Comparison of ENCODE assay signal across 22 cellular contexts in the genomic region with DNA sequence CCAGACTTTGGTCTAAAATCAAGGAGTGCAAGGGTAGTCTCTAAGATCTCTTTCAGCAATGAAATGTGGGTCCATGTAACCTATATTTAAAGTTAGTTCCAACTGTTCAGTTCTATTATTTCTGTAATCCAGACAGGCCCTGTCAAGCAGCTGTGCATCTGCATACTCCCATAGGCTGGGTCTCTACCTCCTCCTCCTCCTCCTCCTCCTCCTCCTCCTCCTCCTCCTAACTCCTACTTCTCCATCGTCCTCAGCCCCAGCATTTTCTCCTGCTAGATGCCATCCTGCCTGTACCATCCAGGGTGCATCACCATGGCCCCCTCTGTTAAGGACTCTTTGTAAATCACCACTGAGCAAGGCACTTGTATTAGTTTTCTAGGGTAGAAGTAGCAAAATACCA. TPM values are rescaled to one million over a fixed set of nuclear protein-coding genes. Genes with fewer than 3 reads are reported as not detected.
DNase-seq lines count a peak whose midpoint lies in the region; ATAC-seq and TF ChIP-seq lines count a peak whose summit lies in the region.
"Had no signal": no experiment of that assay in that cellular context is flagged by ENCODE, and none has a peak within 500 bp of the region (broad histone marks: within the 10 kb centered on the region; RNA-seq: fewer than 3 reads in every experiment).

No MANE protein-coding gene starts in this region.

- H3K9me3 ChIP-seq in HEK293 (ENCODE audit: control insufficient read depth, insufficient read depth, low read depth, low read length), result no peaks in the 10 kb centered on the region
- H3K9me3 ChIP-seq in thoracic aorta, result no peaks in the 10 kb centered on the region
- H3K9me3 ChIP-seq: esophagus squamous epithelium had no signal

- no peak for ATAC-seq in thoracic aorta (ENCODE audit: insufficient number of reproducible peaks, low FRiP score, low read depth)
- no peak for ATAC-seq in HG02884 (IDR thresholded peaks at IDR 0.05; ENCODE audit: unreplicated experiment)
- no peak for ATAC-seq in HG03039 (IDR thresholded peaks at IDR 0.05; ENCODE audit: unreplicated experiment)
- ATAC-seq in HG02759 (IDR thresholded peaks at IDR 0.05; ENCODE audit: unreplicated experiment), result no peak
- ATAC-seq: activated CD4-positive, alpha-beta T cell treated with anti-CD3 and anti-CD28 coated beads for 36 hours; activated CD8-positive, alpha-beta memory T cell treated with anti-CD3 and anti-CD28 coated beads, Interleukin-2, amount 10 ng/mL, durations not matched to agents 7 days and 5 days had no signal

- DNase-seq in chondrocyte (ENCODE audit: low spot score) (no peak), nephron progenitor cell (no peak), thoracic aorta (ENCODE audit: low spot score) (no peak)
- DNase-seq: activated CD4-positive, alpha-beta T cell treated with anti-CD3 and anti-CD28 coated beads for 36 hours; activated CD8-positive, alpha-beta memory T cell treated with anti-CD3 and anti-CD28 coated beads, Interleukin-2, amount 10 ng/mL, durations not matched to agents 7 days and 5 days; central memory CD4-positive, alpha-beta T cell; effector CD8-positive, alpha-beta T cell; esophagus squamous epithelium; KG1; NCI-H1092; NCI-H2029 treated with DMSO at 0.1 percent for 48 hours; NCI-H510A; posterior cingulate gyrus; RPMI8226; small intestine; stimulated activated CD4-positive, alpha-beta T cell treated with anti-CD3 and anti-CD28 coated beads, Interleukin-4, amount 100 ng/mL, for 24 hours had no signal

- no peaks in the 10 kb centered on the region for H3K9me3 Mint-ChIP-seq in chondrocyte (ENCODE audit: low read depth)
- H3K9me3 Mint-ChIP-seq in nephron progenitor cell, result no peaks in the 10 kb centered on the region
- H3K9me3 Mint-ChIP-seq: activated T-helper 2 cell treated with anti-CD3 and anti-CD28 coated beads, Interferon-gamma antibody, Interleukin-2, Interleukin-4, amounts not matched to agents 10 μg/mL and 5 μg/mL and 100 μg/mL, durations not matched to agents 14 hours and 24 hours and 36 hours had no signal

- H3K4me3 ChIP-seq in HEK293 (ENCODE audit: low read depth, low read length), result no peak overlapping the region
- no peak overlapping the region for H3K4me3 ChIP-seq in thoracic aorta
- H3K4me3 ChIP-seq: esophagus squamous epithelium had no signal

- no peak overlapping the region for H3K27ac ChIP-seq in HEK293 (ENCODE audit: extremely low read depth, low read depth, low read length)
- H3K27ac ChIP-seq in thoracic aorta, result peak overlapping the region; percentile 85 to 89

- H3K36me3 Mint-ChIP-seq in chondrocyte (ENCODE audit: low read depth), result no peaks in the 10 kb centered on the region
- H3K36me3 Mint-ChIP-seq in nephron progenitor cell (ENCODE audit: low read depth), result no peaks in the 10 kb centered on the region
- H3K36me3 Mint-ChIP-seq: activated CD8-positive, alpha-beta memory T cell treated with anti-CD3 and anti-CD28 coated beads, Interleukin-2, amount 10 ng/mL, durations not matched to agents 7 days and 5 days had no signal

- H3K36me3 ChIP-seq in HEK293 (ENCODE audit: control insufficient read depth in 2 of 2, insufficient read depth in 1 of 2, low read length in 2 of 2) (no peaks in the 10 kb centered on the region), thoracic aorta (no peaks in the 10 kb centered on the region)
- H3K36me3 ChIP-seq: esophagus squamous epithelium had no signal

- no peaks in the 10 kb centered on the region for H3K27me3 ChIP-seq in thoracic aorta (replicated peaks; ENCODE audit: insufficient read depth)
- H3K27me3 ChIP-seq: esophagus squamous epithelium had no signal

- TF ChIP-seq CTCF in HEK293 (tag by site-specific recombination; IDR thresholded peaks at IDR 0.05) (no peak), chondrocyte (IDR thresholded peaks at IDR 0.05) (no peak), nephron progenitor cell (IDR thresholded peaks at IDR 0.05) (no peak), thoracic aorta (IDR thresholded peaks at IDR 0.05) (no peak)

- CTCF ChIA-PET in HEK293 (lab: Yijun Ruan, JAX), result interaction anchor here (0.7 to 4.3 kb wide), 2 partner anchors 13 to 231 kb away, joined by 5 to 28 read pairs; no protein-coding TSS in a partner anchor

- no peak overlapping the region for H3K4me3 Mint-ChIP-seq in chondrocyte (ENCODE audit: unreplicated experiment)
- peak overlapping the region; percentile 63 for H3K4me3 Mint-ChIP-seq in nephron progenitor cell
- H3K4me3 Mint-ChIP-seq: activated CD4-positive, alpha-beta T cell treated with anti-CD3 and anti-CD28 coated beads for 36 hours; activated CD8-positive, alpha-beta memory T cell treated with anti-CD3 and anti-CD28 coated beads, Interleukin-2, amount 10 ng/mL, durations not matched to agents 7 days and 5 days had no signal

- H3K4me1 Mint-ChIP-seq in chondrocyte (ENCODE audit: low read depth), result peaks cover 69% of the 10 kb centered on the region
- peaks cover 54% of the 10 kb centered on the region for H3K4me1 Mint-ChIP-seq in nephron progenitor cell

- H3K27ac Mint-ChIP-seq in chondrocyte (ENCODE audit: unreplicated experiment) (peak overlapping the region; percentile 97), nephron progenitor cell (no peak overlapping the region)
- H3K27ac Mint-ChIP-seq: activated CD4-positive, alpha-beta T cell treated with anti-CD3 and anti-CD28 coated beads for 36 hours; activated CD8-positive, alpha-beta memory T cell treated with anti-CD3 and anti-CD28 coated beads, Interleukin-2, amount 10 ng/mL, durations not matched to agents 7 days and 5 days; activated T-helper 2 cell treated with anti-CD3 and anti-CD28 coated beads, Interferon-gamma antibody, Interleukin-2, Interleukin-4, amounts not matched to agents 10 μg/mL and 5 μg/mL and 100 μg/mL, durations not matched to agents 14 hours and 24 hours and 36 hours; B cell had no signal

- peaks cover 3% of the 10 kb centered on the region for H3K4me1 ChIP-seq in HEK293 (ENCODE audit: control insufficient read depth, insufficient read depth, low read length)
- peaks cover 23 to 61% of the 10 kb centered on the region in 2 donors for H3K4me1 ChIP-seq in thoracic aorta (ENCODE audit: control insufficient read depth in 1 of 2, low read depth in 2 of 2)

- POLR2A ChIA-PET in HEK293 (lab: Yijun Ruan, JAX), result no interaction called here

- H3K27me3 Mint-ChIP-seq in chondrocyte (ENCODE audit: low read depth), result no peaks in the 10 kb centered on the region
- H3K27me3 Mint-ChIP-seq in nephron progenitor cell (ENCODE audit: low read depth, poor library complexity), result peaks cover 11% of the 10 kb centered on the region

TF ChIP-seq in HEK293, 187 proteins besides CTCF, POLR2A, EP300 and RAD21:
- TF ChIP-seq, protein P1, sequence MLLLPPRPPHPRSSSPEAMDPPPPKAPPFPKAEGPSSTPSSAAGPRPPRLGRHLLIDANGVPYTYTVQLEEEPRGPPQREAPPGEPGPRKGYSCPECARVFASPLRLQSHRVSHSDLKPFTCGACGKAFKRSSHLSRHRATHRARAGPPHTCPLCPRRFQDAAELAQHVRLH (tag by site-specific recombination; IDR thresholded peaks at IDR 0.05), result no peak
- peak; percentile 39; the same call in 1 of the 2 replicates for TF ChIP-seq EGR2 (tag by site-specific recombination; IDR thresholded peaks at IDR 0.05; ENCODE audit: low read depth)
TF ChIP-seq in HEK293: peak in this region for 1.

RNA-seq across cellular contexts. Expression of a gene that starts 52.4 kb away (rescaled TPM):
- total RNA-seq in chondrocyte (24.1 to 52.8 TPM (median 48.0 TPM) in 3 replicates), thoracic aorta (10 to 100 TPM; 37.1 to 73.5 TPM)
- total RNA-seq: activated CD8-positive, alpha-beta memory T cell treated with anti-CD3 and anti-CD28 coated beads, Interleukin-2, amount 10 ng/mL, durations not matched to agents 7 days and 5 days; activated T-helper 2 cell treated with anti-CD3 and anti-CD28 coated beads, Interferon-gamma antibody, Interleukin-2, Interleukin-4, amounts not matched to agents 10 μg/mL and 5 μg/mL and 100 μg/mL, durations not matched to agents 14 hours and 24 hours and 36 hours; B cell had no signal
